In genomic region chr12:109893250-109893995, GRCh38 we compare ENCODE assay signal across 1 cellular context.
A peak's percentile ranks its signal among the peaks of the same experiment; 100 is the strongest.
TF ChIP-seq lines count a peak whose summit lies in the region.

No MANE protein-coding gene starts in this region.

TF ChIP-seq in HepG2, 621 proteins besides CTCF, POLR2A, EP300 and RAD21:
- TF ChIP-seq ZSCAN22 (CRISPR knock-in tag; IDR thresholded peaks at IDR 0.05): no peak
- TF ChIP-seq ZNF3 (CRISPR knock-in tag; IDR thresholded peaks at IDR 0.05): 0 out of 2 replicates have a peak, but pooled peaks have one; percentile 28
- TF ChIP-seq ZNF296 (CRISPR knock-in tag; conservative IDR thresholded peaks at IDR 0.05): no peak
